In the genomic region with DNA sequence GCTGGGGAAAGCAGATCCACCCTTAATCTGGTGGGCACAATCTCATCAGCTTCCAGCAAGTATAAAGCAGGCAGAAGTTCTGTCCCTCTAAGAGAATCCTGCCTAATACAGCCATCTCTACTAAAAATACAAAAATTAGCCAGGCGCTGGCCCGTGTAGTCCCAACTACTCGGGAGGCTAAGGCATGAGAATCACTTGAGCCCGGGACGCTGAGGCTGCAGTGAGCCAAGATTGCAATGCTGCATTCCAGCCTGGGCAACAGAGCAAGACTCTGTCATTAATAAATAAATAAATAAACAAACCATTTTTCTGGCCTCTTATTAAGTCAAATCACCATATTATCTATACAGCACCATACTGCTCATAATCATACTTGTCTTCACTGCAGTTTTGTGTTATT, we compare ENCODE assay signal across 2 cellular contexts.
TF ChIP-seq lines count a peak whose summit lies in the region.

No MANE protein-coding gene starts in this region.

TF ChIP-seq in A549, 52 proteins besides CTCF, POLR2A, EP300 and RAD21 (continued from another document):
- TF ChIP-seq, protein P1, sequence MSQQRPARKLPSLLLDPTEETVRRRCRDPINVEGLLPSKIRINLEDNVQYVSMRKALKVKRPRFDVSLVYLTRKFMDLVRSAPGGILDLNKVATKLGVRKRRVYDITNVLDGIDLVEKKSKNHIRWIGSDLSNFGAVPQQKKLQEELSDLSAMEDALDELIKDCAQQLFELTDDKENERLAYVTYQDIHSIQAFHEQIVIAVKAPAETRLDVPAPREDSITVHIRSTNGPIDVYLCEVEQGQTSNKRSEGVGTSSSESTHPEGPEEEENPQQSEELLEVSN (IDR thresholded peaks at IDR 0.05; ENCODE audit: borderline replicate concordance, low read depth), result no peak
- no peak for TF ChIP-seq JUN (IDR thresholded peaks at IDR 0.05)
- TF ChIP-seq RFX5 (IDR thresholded peaks at IDR 0.05), result no peak
- TF ChIP-seq, protein P2, sequence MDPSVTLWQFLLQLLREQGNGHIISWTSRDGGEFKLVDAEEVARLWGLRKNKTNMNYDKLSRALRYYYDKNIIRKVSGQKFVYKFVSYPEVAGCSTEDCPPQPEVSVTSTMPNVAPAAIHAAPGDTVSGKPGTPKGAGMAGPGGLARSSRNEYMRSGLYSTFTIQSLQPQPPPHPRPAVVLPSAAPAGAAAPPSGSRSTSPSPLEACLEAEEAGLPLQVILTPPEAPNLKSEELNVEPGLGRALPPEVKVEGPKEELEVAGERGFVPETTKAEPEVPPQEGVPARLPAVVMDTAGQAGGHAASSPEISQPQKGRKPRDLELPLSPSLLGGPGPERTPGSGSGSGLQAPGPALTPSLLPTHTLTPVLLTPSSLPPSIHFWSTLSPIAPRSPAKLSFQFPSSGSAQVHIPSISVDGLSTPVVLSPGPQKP (IDR thresholded peaks at IDR 0.05; ENCODE audit: low read depth, low read length), result no peak
- TF ChIP-seq RNF2 (IDR thresholded peaks at IDR 0.05; ENCODE audit: borderline replicate concordance, low read depth), result no peak
- TF ChIP-seq CHD2 (IDR thresholded peaks at IDR 0.05; ENCODE audit: low read length, partially characterized antibody), result no peak
- no peak for TF ChIP-seq ZSCAN20 (CRISPR knock-in tag; IDR thresholded peaks at IDR 0.05)

TF ChIP-seq in SK-N-SH treated with all-trans-retinoic acid at 6 μM for 48 hours, 23 proteins besides CTCF, POLR2A, EP300 and RAD21 (continued from another document):
- no peak for TF ChIP-seq TCF4 (CRISPR knock-in tag; IDR thresholded peaks at IDR 0.05; ENCODE audit: borderline replicate concordance)
- no peak for TF ChIP-seq SNAI2 (CRISPR knock-in tag; IDR thresholded peaks at IDR 0.05)
- TF ChIP-seq ZNF8 (CRISPR knock-in tag; IDR thresholded peaks at IDR 0.05), result no peak
- TF ChIP-seq PPARA (CRISPR knock-in tag; IDR thresholded peaks at IDR 0.05; ENCODE audit: borderline replicate concordance), result no peak
- no peak for TF ChIP-seq ZNF565 (CRISPR knock-in tag; conservative IDR thresholded peaks at IDR 0.05; ENCODE audit: low read depth)
- TF ChIP-seq ZFP30 (CRISPR knock-in tag; IDR thresholded peaks at IDR 0.05), result no peak
